ENCODE assay signal across 12 cellular contexts in the genomic region with DNA sequence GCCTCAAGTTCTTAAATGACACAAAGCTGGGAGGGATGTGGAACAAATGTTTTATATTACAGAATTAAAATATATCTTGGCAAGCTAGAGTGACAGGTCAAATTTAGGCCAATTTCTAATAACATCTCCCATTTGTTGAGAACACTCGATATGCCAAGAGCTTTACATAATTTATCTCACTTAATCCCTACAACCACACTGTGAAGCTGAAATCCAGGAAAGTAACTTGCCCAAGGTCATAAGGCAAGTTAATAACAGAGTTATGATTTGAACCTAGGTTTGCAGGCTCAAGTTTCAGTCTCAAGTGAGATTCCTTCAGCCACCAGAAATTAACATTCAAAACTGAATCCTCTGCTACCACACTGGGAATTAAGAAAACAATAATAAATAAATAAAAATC. TPM values are rescaled to one million over a fixed set of nuclear protein-coding genes. Genes with fewer than 3 reads are reported as not detected.
A peak's percentile ranks its signal among the peaks of the same experiment; 100 is the strongest.
DNase-seq lines count a peak whose midpoint lies in the region; ATAC-seq and TF ChIP-seq lines count a peak whose summit lies in the region.
"Had no signal": no experiment of that assay in that cellular context is flagged by ENCODE, and none has a peak within 500 bp of the region (broad histone marks: within the 10 kb centered on the region; RNA-seq: fewer than 3 reads in every experiment).

No MANE protein-coding gene starts in this region.

- no peak overlapping the region for H2BK12ac ChIP-seq in trophoblast cell (ENCODE audit: low read length)

- H3K4me3 Mint-ChIP-seq in type B pancreatic cell, result no peak overlapping the region
- H3K4me3 Mint-ChIP-seq: activated CD4-positive, alpha-beta memory T cell treated with anti-CD3 and anti-CD28 coated beads, Interleukin-2, amount 10 ng/mL, durations not matched to agents 7 days and 5 days; activated naive CD8-positive, alpha-beta T cell treated with anti-CD3 and anti-CD28 coated beads, Interleukin-2, amount 10 ng/mL, durations not matched to agents 7 days and 5 days had no signal

- H3K27me3 ChIP-seq in PC-3 (ENCODE audit: low read length) (no peaks in the 10 kb centered on the region), muscle layer of duodenum (ENCODE audit: low read depth, low read length) (no peaks in the 10 kb centered on the region), trophoblast cell (ENCODE audit: insufficient read depth, low read length) (no peaks in the 10 kb centered on the region)

- H4K8ac ChIP-seq in trophoblast cell (ENCODE audit: low read depth, low read length), result no peak overlapping the region

- DNase-seq in PC-3 (no peak), coronary artery (ENCODE audit: low spot score) (no peak), type B pancreatic cell (ENCODE audit: extremely low spot score, unreplicated experiment) (no peak), trophoblast cell (no peak), SIG-M5 treated with dmso at 0.1 percent for 504 hours (lab: John Stamatoyannopoulos, UW; ENCODE audit: unreplicated experiment) (no peak)
- DNase-seq in stimulated activated CD4-positive, alpha-beta T cell treated with anti-CD3 and anti-CD28 coated beads, Interleukin-4, amount 100 ng/mL, for 4 hours, result no peak
- DNase-seq: activated CD4-positive, alpha-beta memory T cell treated with anti-CD3 and anti-CD28 coated beads, Interleukin-2, amount 10 ng/mL, durations not matched to agents 7 days and 5 days; activated naive CD8-positive, alpha-beta T cell treated with anti-CD3 and anti-CD28 coated beads, Interleukin-2, amount 10 ng/mL, durations not matched to agents 7 days and 5 days; DND-41; SW 1271 had no signal

- H2AFZ ChIP-seq in PC-3 (ENCODE audit: low read length) (no peak overlapping the region), trophoblast cell (ENCODE audit: insufficient read depth, low read length, poor library complexity) (no peak overlapping the region)

- H3K9me3 Mint-ChIP-seq in type B pancreatic cell, result peaks cover 4% of the 10 kb centered on the region
- H3K9me3 Mint-ChIP-seq: activated CD4-positive, alpha-beta memory T cell treated with anti-CD3 and anti-CD28 coated beads, Interleukin-2, amount 10 ng/mL, durations not matched to agents 7 days and 5 days had no signal

- H3K4me3 ChIP-seq in PC-3 (ENCODE audit: low read length) (no peak overlapping the region), coronary artery (peak overlapping the region; percentile 11), muscle layer of duodenum (ENCODE audit: low read depth in 1 of 2, low read length in 2 of 2) (peak overlapping the region; percentile 29 to 57), trophoblast cell (ENCODE audit: low read depth, low read length) (no peak overlapping the region)
- H3K4me3 ChIP-seq: K562 had no signal

- H3K9ac ChIP-seq in PC-3 (ENCODE audit: low read length) (no peak overlapping the region), trophoblast cell (ENCODE audit: low read length) (no peak overlapping the region)

- intact Hi-C loops in PC-3 (cut with micrococcal nuclease), result no loop called here

- no TSS peak for BruUV-seq in PC-3 (replicated peaks; lab: Mats Ljungman, UMichigan)

- H3K27ac ChIP-seq in PC-3 (ENCODE audit: low read length) (no peak overlapping the region), coronary artery (peak overlapping the region; percentile 77 to 87), muscle layer of duodenum (ENCODE audit: low read length) (peak overlapping the region; percentile 18), trophoblast cell (ENCODE audit: low read depth, low read length) (no peak overlapping the region)

- POLR2A ChIA-PET in PC-3 (lab: Charles Lee; ENCODE audit: unreplicated experiment), result no interaction called here

- H3K4ac ChIP-seq in trophoblast cell (ENCODE audit: low read depth, low read length), result no peak overlapping the region

- peaks cover 35% of the 10 kb centered on the region for H3K4me1 Mint-ChIP-seq in type B pancreatic cell (ENCODE audit: unreplicated experiment)

- H3K9me2 ChIP-seq in PC-3 (replicated peaks; ENCODE audit: low read length), result no peaks in the 10 kb centered on the region

- H2BK5ac ChIP-seq in trophoblast cell (ENCODE audit: low read depth, low read length, poor library complexity), result no peak overlapping the region

- H3K18ac ChIP-seq in trophoblast cell (ENCODE audit: low read length), result no peak overlapping the region

- no CpG with 5 or more reads among the region's 1 CpG for WGBS in trophoblast cell (ENCODE audit: extremely low coverage, insufficient coverage, insufficient read length)

- CTCF ChIA-PET in PC-3 (lab: Charles Lee), result no interaction called here

- no peaks in the 10 kb centered on the region for H3K36me3 ChIP-seq in PC-3 (ENCODE audit: low read depth, low read length)
- no peaks in the 10 kb centered on the region for H3K36me3 ChIP-seq in muscle layer of duodenum (ENCODE audit: control insufficient read depth in 1 of 2, insufficient read depth in 2 of 2, low read length in 2 of 2)
- no peaks in the 10 kb centered on the region for H3K36me3 ChIP-seq in trophoblast cell (ENCODE audit: control insufficient read depth in 1 of 2, insufficient read depth in 2 of 2, low read length in 2 of 2)

- no peaks in the 10 kb centered on the region for H3F3A ChIP-seq in PC-3 (ENCODE audit: low read length, unreplicated experiment)

- peaks cover 21% of the 10 kb centered on the region for H3K4me1 ChIP-seq in PC-3 (ENCODE audit: insufficient read depth, low read length)
- peaks cover 19 to 34% of the 10 kb centered on the region in 2 donors for H3K4me1 ChIP-seq in muscle layer of duodenum (ENCODE audit: control insufficient read depth in 1 of 2, insufficient read depth in 2 of 2, low read length in 2 of 2)
- peaks cover 6 to 14% of the 10 kb centered on the region in 2 experiments for H3K4me1 ChIP-seq in trophoblast cell (ENCODE audit: control insufficient read depth in 1 of 2, insufficient read depth in 2 of 2, low read length in 2 of 2)

- H3K36me3 Mint-ChIP-seq in type B pancreatic cell, result peaks cover 4% of the 10 kb centered on the region

- H4K20me1 ChIP-seq in PC-3 (ENCODE audit: low read length), result no peaks in the 10 kb centered on the region

- no peaks in the 10 kb centered on the region for H3K27me3 Mint-ChIP-seq in type B pancreatic cell
- H3K27me3 Mint-ChIP-seq: activated CD4-positive, alpha-beta memory T cell treated with anti-CD3 and anti-CD28 coated beads, Interleukin-2, amount 10 ng/mL, durations not matched to agents 7 days and 5 days; activated naive CD8-positive, alpha-beta T cell treated with anti-CD3 and anti-CD28 coated beads, Interleukin-2, amount 10 ng/mL, durations not matched to agents 7 days and 5 days had no signal

- H3K79me2 ChIP-seq in PC-3 (ENCODE audit: low read length) (0 out of 2 replicates have a peak, but pooled peaks cover 3% of the 10 kb centered on the region), trophoblast cell (ENCODE audit: control insufficient read depth, insufficient read depth, low read length, poor library complexity) (no peaks in the 10 kb centered on the region)

- no peak for ATAC-seq in PC-3

- H3K4me2 ChIP-seq in PC-3 (ENCODE audit: low read length) (0 out of 2 replicates have a peak overlapping the region, but pooled peaks have one; percentile 72), trophoblast cell (ENCODE audit: low read length) (no peak overlapping the region)

- H3K9me3 ChIP-seq in PC-3 (ENCODE audit: low read length) (no peaks in the 10 kb centered on the region), muscle layer of duodenum (ENCODE audit: control insufficient read depth in 1 of 2, low read length in 2 of 2) (no peaks in the 10 kb centered on the region), trophoblast cell (ENCODE audit: insufficient read depth, low read depth, low read length) (no peaks in the 10 kb centered on the region)

- H3K14ac ChIP-seq in trophoblast cell (ENCODE audit: low read length), result no peak overlapping the region

- H2AK5ac ChIP-seq in trophoblast cell (ENCODE audit: low read length), result no peak overlapping the region

- no peaks in the 10 kb centered on the region for H3K79me1 ChIP-seq in trophoblast cell (ENCODE audit: low read length)

- no peak overlapping the region for H3K23ac ChIP-seq in trophoblast cell (ENCODE audit: low read length)

- H3K27ac Mint-ChIP-seq in type B pancreatic cell, result peak overlapping the region; percentile 69
- H3K27ac Mint-ChIP-seq: activated CD4-positive, alpha-beta memory T cell treated with anti-CD3 and anti-CD28 coated beads, Interleukin-2, amount 10 ng/mL, durations not matched to agents 7 days and 5 days; activated naive CD8-positive, alpha-beta T cell treated with anti-CD3 and anti-CD28 coated beads, Interleukin-2, amount 10 ng/mL, durations not matched to agents 7 days and 5 days had no signal

- H4K12ac ChIP-seq in trophoblast cell (ENCODE audit: low read depth, low read length), result no peak overlapping the region

- no peak overlapping the region for H4K91ac ChIP-seq in trophoblast cell (ENCODE audit: low read depth, low read length)

- TF ChIP-seq CTCF in PC-3 (conservative IDR thresholded peaks at IDR 0.05; ENCODE audit: low read depth, low read length) (no peak), coronary artery (IDR thresholded peaks at IDR 0.05) (no peak), type B pancreatic cell (conservative IDR thresholded peaks at IDR 0.05) (no peak)

- no peak overlapping the region for H2BK120ac ChIP-seq in trophoblast cell (ENCODE audit: insufficient read depth, low read length, poor library complexity)

RNA-seq across cellular contexts. Expression of gene RAB30, which starts 38.3 kb away (rescaled TPM):
- total RNA-seq in PC-3 (2014; rRNA removed) (6.6 and 8.2 TPM in 2 replicates), type B pancreatic cell (ENCODE audit: low replicate concordance) (10.0 and 13.8 TPM in 2 replicates)
- polyA plus RNA-seq in trophoblast cell (2013), result 4.2 and 4.3 TPM in 2 replicates

Comparison
In these comparisons a context has a peak if more than half of its experiments do, and no peak if none do; other contexts are left out.
1. H3K27ac ChIP-seq: peak in coronary artery (2 of 2) and muscle layer of duodenum (single experiment); none in PC-3 (single experiment) and trophoblast cell (single experiment).
2. H3K4me3 ChIP-seq: peak in coronary artery (single experiment) and muscle layer of duodenum (2 of 2); none in PC-3 (single experiment) and trophoblast cell (single experiment).